In genomic region chr21:44802396-44803153, GRCh38 we compare ENCODE assay signal across 1 cellular context.
TF ChIP-seq lines count a peak whose summit lies in the region.

No MANE protein-coding gene starts in this region.

TF ChIP-seq in HepG2, 621 proteins besides CTCF, POLR2A, EP300 and RAD21 (continued from another document and continues in another):
- TF ChIP-seq ZHX1 (CRISPR knock-in tag; IDR thresholded peaks at IDR 0.05; ENCODE audit: low read depth): no peak
- no peak for TF ChIP-seq ZNF747 (CRISPR knock-in tag; IDR thresholded peaks at IDR 0.05; ENCODE audit: borderline replicate concordance)
- TF ChIP-seq ARID4A (CRISPR knock-in tag; IDR thresholded peaks at IDR 0.05; ENCODE audit: borderline replicate concordance): peak; percentile 76; the same call in 1 of the 2 replicates
- no peak for TF ChIP-seq ATF7 (IDR thresholded peaks at IDR 0.05)
- TF ChIP-seq ATF7 (CRISPR knock-in tag; IDR thresholded peaks at IDR 0.05): no peak
- TF ChIP-seq MBNL3 (CRISPR knock-in tag; conservative IDR thresholded peaks at IDR 0.05): no peak
- no peak for TF ChIP-seq CHD2 (IDR thresholded peaks at IDR 0.05; ENCODE audit: low read depth, low read length)
- no peak for TF ChIP-seq ZSCAN5A (CRISPR knock-in tag; IDR thresholded peaks at IDR 0.05; ENCODE audit: borderline replicate concordance)
- TF ChIP-seq PRMT3 (CRISPR knock-in tag; IDR thresholded peaks at IDR 0.05; ENCODE audit: borderline replicate concordance, low read depth): no peak
- no peak for TF ChIP-seq ZNF275 (CRISPR knock-in tag; IDR thresholded peaks at IDR 0.05; ENCODE audit: borderline replicate concordance)
- no peak for TF ChIP-seq ZBTB1 (CRISPR knock-in tag; IDR thresholded peaks at IDR 0.05; ENCODE audit: borderline replicate concordance)
- peak; percentile 22 for TF ChIP-seq ZNF18 (CRISPR knock-in tag; IDR thresholded peaks at IDR 0.05; ENCODE audit: insufficient replicate concordance)
- TF ChIP-seq TP53 (CRISPR knock-in tag; conservative IDR thresholded peaks at IDR 0.05): no peak
- TF ChIP-seq GABPB1 (CRISPR knock-in tag; IDR thresholded peaks at IDR 0.05): peak; percentile 69
- TF ChIP-seq NFKB2 (CRISPR knock-in tag; IDR thresholded peaks at IDR 0.05; ENCODE audit: borderline replicate concordance): no peak
- peak; percentile 35 for TF ChIP-seq GABPA (IDR thresholded peaks at IDR 0.05; ENCODE audit: low read depth, low read length)
- TF ChIP-seq GABPA (CRISPR knock-in tag; IDR thresholded peaks at IDR 0.05; ENCODE audit: low read depth): peak; percentile 84
- peak; percentile 41; the same call in 1 of the 2 replicates for TF ChIP-seq FOXP4 (CRISPR knock-in tag; IDR thresholded peaks at IDR 0.05)
- no peak for TF ChIP-seq NR1H2 (CRISPR knock-in tag; IDR thresholded peaks at IDR 0.05; ENCODE audit: borderline replicate concordance, low read depth)
- no peak for TF ChIP-seq FOXO1 (CRISPR knock-in tag; IDR thresholded peaks at IDR 0.05)
- peak; percentile 65 for TF ChIP-seq PAXIP1 (CRISPR knock-in tag; conservative IDR thresholded peaks at IDR 0.05)
- no peak for TF ChIP-seq EZH2 (conservative IDR thresholded peaks at IDR 0.05; ENCODE audit: low read depth, low read length)
- TF ChIP-seq HNF4A (CRISPR knock-in tag; IDR thresholded peaks at IDR 0.05): peak; percentile 81
- TF ChIP-seq TRIM22 (IDR thresholded peaks at IDR 0.05): no peak
- peak; percentile 54; the same call in 1 of the 2 replicates for TF ChIP-seq ZNF556 (CRISPR knock-in tag; IDR thresholded peaks at IDR 0.05; ENCODE audit: borderline replicate concordance)
- 0 out of 2 replicates have a peak, but pooled peaks have one; percentile 22 for TF ChIP-seq ZKSCAN8 (CRISPR knock-in tag; IDR thresholded peaks at IDR 0.05; ENCODE audit: borderline replicate concordance)
- TF ChIP-seq ZNF740 (CRISPR knock-in tag; IDR thresholded peaks at IDR 0.05): no peak
- TF ChIP-seq CREM (IDR thresholded peaks at IDR 0.05): 0 out of 2 replicates have a peak, but pooled peaks have one; percentile 13
- no peak for TF ChIP-seq CREM (CRISPR knock-in tag; IDR thresholded peaks at IDR 0.05)
- no peak for TF ChIP-seq U2AF2 (IDR thresholded peaks at IDR 0.05; ENCODE audit: low read depth, low read length)
- no peak for TF ChIP-seq ZNF33B (CRISPR knock-in tag; IDR thresholded peaks at IDR 0.05)
- no peak for TF ChIP-seq ZFAT (CRISPR knock-in tag; conservative IDR thresholded peaks at IDR 0.05)
- no peak for TF ChIP-seq HES4 (CRISPR knock-in tag; IDR thresholded peaks at IDR 0.05; ENCODE audit: borderline replicate concordance)
- no peak for TF ChIP-seq SP140L (CRISPR knock-in tag; IDR thresholded peaks at IDR 0.05; ENCODE audit: borderline replicate concordance)
- TF ChIP-seq POGK (CRISPR knock-in tag; conservative IDR thresholded peaks at IDR 0.05): peak; percentile 31; the same call in 1 of the 2 replicates
- 0 out of 2 replicates have a peak, but pooled peaks have one; percentile 42 for TF ChIP-seq ZNF543 (CRISPR knock-in tag; IDR thresholded peaks at IDR 0.05)
- no peak for TF ChIP-seq HOXD1 (CRISPR knock-in tag; IDR thresholded peaks at IDR 0.05)
- no peak for TF ChIP-seq GFI1 (CRISPR knock-in tag; IDR thresholded peaks at IDR 0.05; ENCODE audit: borderline replicate concordance)
- 0 out of 2 replicates have a peak, but pooled peaks have one; percentile 42 for TF ChIP-seq FOXC1 (CRISPR knock-in tag; IDR thresholded peaks at IDR 0.05; ENCODE audit: borderline replicate concordance)
- TF ChIP-seq NONO (IDR thresholded peaks at IDR 0.05): no peak
- TF ChIP-seq NONO (CRISPR knock-in tag; conservative IDR thresholded peaks at IDR 0.05): no peak
- peak; percentile 42; the same call in 1 of the 2 replicates for TF ChIP-seq TGIF2 (CRISPR knock-in tag; IDR thresholded peaks at IDR 0.05)
